ENCODE assay signal across 9 cellular contexts in the genomic region with DNA sequence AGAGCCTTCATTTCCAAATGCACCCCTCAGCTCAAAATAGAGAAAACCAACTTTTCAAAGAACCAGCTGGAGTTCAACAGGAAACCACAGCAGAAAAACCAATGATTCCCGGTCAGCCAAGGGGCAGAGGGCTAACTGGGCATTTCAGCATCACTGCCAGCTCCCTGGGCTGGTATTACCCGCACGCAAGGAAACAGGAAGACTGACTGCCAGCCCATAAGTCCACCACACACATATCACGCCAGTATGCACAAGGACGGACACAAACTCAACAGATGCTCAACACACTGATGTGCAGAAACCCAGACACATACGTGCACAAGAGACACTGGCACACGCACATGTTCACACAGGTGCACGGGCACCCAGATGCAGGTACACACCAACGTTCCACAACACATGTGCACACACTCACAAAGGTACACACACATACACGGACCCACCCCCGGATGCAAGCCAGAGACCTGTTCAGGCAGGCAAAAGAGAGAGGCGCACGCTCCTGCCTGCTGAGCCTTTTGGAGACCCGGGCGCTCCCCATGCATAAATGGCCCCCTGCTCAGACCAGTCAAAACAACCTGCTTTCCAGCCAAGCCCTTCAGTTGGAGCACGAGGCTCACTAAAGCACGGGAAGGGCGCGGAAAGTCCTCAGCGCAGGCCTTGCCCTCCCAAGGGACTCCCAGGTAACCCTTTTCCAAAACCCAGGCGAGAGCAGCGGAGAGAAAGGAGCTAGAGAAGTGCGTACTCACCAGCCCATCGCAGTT. TPM values are rescaled to one million over a fixed set of nuclear protein-coding genes. Genes with fewer than 3 reads are reported as not detected.
DNase-seq lines count a peak whose midpoint lies in the region; ATAC-seq, FAIRE-seq and TF ChIP-seq lines count a peak whose summit lies in the region.
"Had no signal": no experiment of that assay in that cellular context is flagged by ENCODE, and none has a peak within 500 bp of the region (broad histone marks: within the 10 kb centered on the region; RNA-seq: fewer than 3 reads in every experiment).

No MANE protein-coding gene starts in this region.

- no peak for FAIRE-seq in GM19239 (lab: Jason Lieb, UNC)

- peaks cover 65% of the 10 kb centered on the region for H3K27me3 Mint-ChIP-seq in endodermal cell (ENCODE audit: insufficient read depth)

- H3K27ac ChIP-seq in cardiac muscle cell, result no peak overlapping the region
- H3K27ac ChIP-seq in endodermal cell (ENCODE audit: low read depth, low read length), result no peak overlapping the region
- no peak overlapping the region for H3K27ac ChIP-seq in mucosa of rectum (ENCODE audit: low read depth in 2 of 2, low read length in 2 of 2)
- no peak overlapping the region for H3K27ac ChIP-seq in urinary bladder (ENCODE audit: low read depth)

- no peak overlapping the region for H3K27ac Mint-ChIP-seq in endodermal cell

- no peaks in the 10 kb centered on the region for H3K9me3 Mint-ChIP-seq in endodermal cell

- H3K4me3 ChIP-seq in cardiac muscle cell (peak overlapping the region; percentile 72), endodermal cell (ENCODE audit: low read length) (peak overlapping the region; percentile 80), mucosa of rectum (ENCODE audit: low read length in 2 of 2) (peak overlapping the region; percentile 3 to 54), urinary bladder (ENCODE audit: low read depth, low read length) (peak overlapping the region; percentile 74)

- intact Hi-C loops in cardiac septum (cut with DNase I), result loop anchor here (5.0 to 10.0 kb wide), 2 partner anchors 76 to 152 kb away; no protein-coding TSS in a partner anchor

- H3K36me3 Mint-ChIP-seq in endodermal cell (ENCODE audit: low read depth), result no peaks in the 10 kb centered on the region

- peaks cover 8% of the 10 kb centered on the region for H3K4me1 Mint-ChIP-seq in endodermal cell

- H3K36me3 ChIP-seq in cardiac muscle cell, result no peaks in the 10 kb centered on the region
- H3K36me3 ChIP-seq in endodermal cell (ENCODE audit: control insufficient read depth, insufficient read depth, low read length), result no peaks in the 10 kb centered on the region
- no peaks in the 10 kb centered on the region for H3K36me3 ChIP-seq in mucosa of rectum (ENCODE audit: control insufficient read depth in 2 of 2, insufficient read depth in 2 of 2, low read length in 2 of 2)
- no peaks in the 10 kb centered on the region for H3K36me3 ChIP-seq in urinary bladder (ENCODE audit: insufficient read depth)

- DNase-seq in cardiac muscle cell (ENCODE audit: low read depth in 1 of 2, low spot score in 1 of 2) (no peak), cardiac septum (ENCODE audit: low spot score) (no peak), endodermal cell (no peak), GM19239 (ENCODE audit: insufficient read length, low spot score) (no peak), RKO (ENCODE audit: low spot score) (no peak)
- DNase-seq: activated effector memory CD4-positive, alpha-beta T cell treated with Interleukin-2 at 50 U/mL for 16 hours had no signal

- peaks cover 5% of the 10 kb centered on the region for H3K4me1 ChIP-seq in cardiac muscle cell (ENCODE audit: low read depth)
- H3K4me1 ChIP-seq in endodermal cell (ENCODE audit: control insufficient read depth, insufficient read depth, low read length), result peaks cover 4% of the 10 kb centered on the region
- no peaks in the 10 kb centered on the region for H3K4me1 ChIP-seq in mucosa of rectum (ENCODE audit: control insufficient read depth in 2 of 2, insufficient read depth in 2 of 2, low read length in 2 of 2)
- no peaks in the 10 kb centered on the region for H3K4me1 ChIP-seq in urinary bladder (ENCODE audit: insufficient read depth)

- ATAC-seq in GM21576 (IDR thresholded peaks at IDR 0.05; ENCODE audit: unreplicated experiment), result no peak

- 37 to 51% methylated on average over 16 to 24 of the region's 24 CpGs for WGBS in endodermal cell (ENCODE audit: insufficient coverage in 1 of 2, insufficient read length in 1 of 2), 2 experiments
- 45% methylated on average over 24 of the region's 24 CpGs for WGBS in urinary bladder

- H3K4me3 Mint-ChIP-seq in endodermal cell, result peak overlapping the region; percentile 55

- H3K9me3 ChIP-seq in cardiac muscle cell (ENCODE audit: low read depth) (no peaks in the 10 kb centered on the region), endodermal cell (ENCODE audit: control insufficient read depth, low read length) (no peaks in the 10 kb centered on the region), mucosa of rectum (ENCODE audit: control insufficient read depth in 2 of 2, low read length in 2 of 2) (no peaks in the 10 kb centered on the region)

- H3K27me3 ChIP-seq in cardiac muscle cell (peaks cover 61% of the 10 kb centered on the region), endodermal cell (ENCODE audit: control insufficient read depth, insufficient read depth, low read length, poor library complexity, severe bottlenecking) (peaks cover 60% of the 10 kb centered on the region), mucosa of rectum (ENCODE audit: control insufficient read depth in 2 of 2, insufficient read depth in 2 of 2, low read length in 2 of 2) (peaks cover 3 to 11% of the 10 kb centered on the region in 2 donors)

- H3K9ac ChIP-seq in endodermal cell (ENCODE audit: extremely low read depth, low read length, poor library complexity, severe bottlenecking) (no peak overlapping the region), mucosa of rectum (ENCODE audit: low read depth in 1 of 2, low read length in 2 of 2) (no peak overlapping the region)

- TF ChIP-seq CTCF in cardiac muscle cell (IDR thresholded peaks at IDR 0.05; ENCODE audit: low read depth, low read length), result no peak
- no peak for TF ChIP-seq CTCF in endodermal cell (conservative IDR thresholded peaks at IDR 0.05)

RNA-seq across cellular contexts. Expression of gene ADAMTS2, which starts 2.1 kb away (rescaled TPM):
- total RNA-seq in cardiac muscle cell (2.5 and 8.8 TPM in 2 replicates), cardiac septum (5.9 TPM), endodermal cell (1 to 10 TPM; 1.2 to 2.6 TPM), urinary bladder (80.9 TPM)
- polyA plus RNA-seq in cardiac muscle cell (3.1 and 7.0 TPM in 2 replicates), urinary bladder (22.8 TPM)
- 15.5 TPM for polyA plus RNA-seq in endodermal cell (2013, experiment 1 of 2)
- polyA plus RNA-seq in endodermal cell (2013, experiment 2 of 2), result 13.7 TPM

Comparison
In these comparisons a context has a peak if more than half of its experiments do, and no peak if none do; other contexts are left out.
1. H3K4me3 ChIP-seq: peak in every context shown above with its lines; median percentile 80 in endodermal cell; 74 in urinary bladder; 72 in cardiac muscle cell; 28 in mucosa of rectum.